ENCODE assay signal across 21 cellular contexts in genomic region chr21:42637602-42638041, GRCh38.
"Had no signal": no experiment of that assay in that cellular context is flagged by ENCODE, and none has a peak within 500 bp of the region (broad histone marks: within the 10 kb centered on the region; RNA-seq: fewer than 3 reads in every experiment).

No MANE protein-coding gene starts in this region.

- DNase-seq: activated CD4-positive, alpha-beta memory T cell treated with anti-CD3 and anti-CD28 coated beads, Interleukin-2, amount 10 ng/mL, durations not matched to agents 7 days and 5 days; activated CD4-positive, alpha-beta T cell treated with anti-CD3 and anti-CD28 coated beads, Interleukin-2, amount 10 ng/mL, durations not matched to agents 24 days and 14 days; activated effector memory CD4-positive, alpha-beta T cell treated with Interleukin-2 at 50 U/mL for 16 hours; activated naive CD4-positive, alpha-beta T cell treated with anti-CD3 and anti-CD28 coated beads for 36 hours; activated naive CD8-positive, alpha-beta T cell treated with anti-CD3 and anti-CD28 coated beads, Interleukin-2, amount 10 ng/mL, durations not matched to agents 7 days and 5 days; activated T-cell treated with anti-CD3 and anti-CD28 coated beads, Interleukin-2, amount 50 U/mL, for 72 hours; amniotic stem cell; foreskin fibroblast; heart right ventricle; islet precursor cell; left colon; natural killer cell; occipital lobe; stimulated activated CD4-positive, alpha-beta T cell treated with anti-CD3 and anti-CD28 coated beads, Interleukin-4, amount 100 ng/mL, for 4 hours; substantia nigra; T-helper 17 cell; thyroid gland had no signal

- H3K4me3 ChIP-seq: heart right ventricle, lung, thyroid gland had no signal

- FAIRE-seq: endometrium had no signal

- H3K4me3 Mint-ChIP-seq: activated CD4-positive, alpha-beta memory T cell treated with anti-CD3 and anti-CD28 coated beads, Interleukin-2, amount 10 ng/mL, durations not matched to agents 7 days and 5 days; activated CD4-positive, alpha-beta T cell treated with anti-CD3 and anti-CD28 coated beads, Interleukin-2, amount 10 ng/mL, durations not matched to agents 24 days and 14 days; activated naive CD4-positive, alpha-beta T cell treated with anti-CD3 and anti-CD28 coated beads for 36 hours; activated naive CD8-positive, alpha-beta T cell treated with anti-CD3 and anti-CD28 coated beads, Interleukin-2, amount 10 ng/mL, durations not matched to agents 7 days and 5 days; activated T-cell treated with anti-CD3 and anti-CD28 coated beads, Interleukin-2, amount 50 U/mL, for 72 hours; natural killer cell; stimulated activated naive CD8-positive, alpha-beta T cell treated with anti-CD3 and anti-CD28 coated beads, Interleukin-15, Interleukin-2, amounts not matched to agents 100 ng/mL and 50 ng/mL, for 24 hours; T-helper 17 cell had no signal

- H3K27me3 ChIP-seq: thyroid gland had no signal

- H3K36me3 ChIP-seq: heart right ventricle, thyroid gland had no signal

- H3K27ac ChIP-seq: heart right ventricle, thyroid gland had no signal

- H3K4me1 Mint-ChIP-seq: activated CD4-positive, alpha-beta memory T cell treated with anti-CD3 and anti-CD28 coated beads, Interleukin-2, amount 10 ng/mL, durations not matched to agents 7 days and 5 days; activated CD4-positive, alpha-beta T cell treated with anti-CD3 and anti-CD28 coated beads, Interleukin-2, amount 10 ng/mL, durations not matched to agents 24 days and 14 days; activated naive CD8-positive, alpha-beta T cell treated with anti-CD3 and anti-CD28 coated beads, Interleukin-2, amount 10 ng/mL, durations not matched to agents 7 days and 5 days; natural killer cell; T-helper 17 cell had no signal

- ATAC-seq: activated CD4-positive, CD25-positive, alpha-beta regulatory T cell treated with anti-CD3 and anti-CD28 coated beads, Interleukin-2, amount 50 U/mL, for 24 hours; activated T-cell treated with anti-CD3 and anti-CD28 coated beads, Interleukin-2, amount 50 U/mL, for 72 hours; heart right ventricle; left colon; T-helper 17 cell had no signal

- H3K36me3 Mint-ChIP-seq: activated naive CD8-positive, alpha-beta T cell treated with anti-CD3 and anti-CD28 coated beads, Interleukin-2, amount 10 ng/mL, durations not matched to agents 7 days and 5 days; natural killer cell had no signal

- H3K9me3 Mint-ChIP-seq: activated CD4-positive, alpha-beta memory T cell treated with anti-CD3 and anti-CD28 coated beads, Interleukin-2, amount 10 ng/mL, durations not matched to agents 7 days and 5 days; activated CD4-positive, alpha-beta T cell treated with anti-CD3 and anti-CD28 coated beads, Interleukin-2, amount 10 ng/mL, durations not matched to agents 24 days and 14 days; activated naive CD4-positive, alpha-beta T cell treated with anti-CD3 and anti-CD28 coated beads for 36 hours; activated naive CD8-positive, alpha-beta T cell treated with anti-CD3 and anti-CD28 coated beads, Interleukin-2, amount 10 ng/mL, durations not matched to agents 7 days and 5 days; activated T-cell treated with anti-CD3 and anti-CD28 coated beads, Interleukin-2, amount 50 U/mL, for 72 hours; natural killer cell; stimulated activated naive CD8-positive, alpha-beta T cell treated with anti-CD3 and anti-CD28 coated beads, Interleukin-15, Interleukin-2, amounts not matched to agents 100 ng/mL and 50 ng/mL, for 24 hours had no signal

- H3K27ac Mint-ChIP-seq: activated CD4-positive, alpha-beta memory T cell treated with anti-CD3 and anti-CD28 coated beads, Interleukin-2, amount 10 ng/mL, durations not matched to agents 7 days and 5 days; activated CD4-positive, alpha-beta T cell treated with anti-CD3 and anti-CD28 coated beads, Interleukin-2, amount 10 ng/mL, durations not matched to agents 24 days and 14 days; activated naive CD4-positive, alpha-beta T cell treated with anti-CD3 and anti-CD28 coated beads for 36 hours; activated naive CD8-positive, alpha-beta T cell treated with anti-CD3 and anti-CD28 coated beads, Interleukin-2, amount 10 ng/mL, durations not matched to agents 7 days and 5 days; activated T-cell treated with anti-CD3 and anti-CD28 coated beads, Interleukin-2, amount 50 U/mL, for 72 hours; natural killer cell; stimulated activated naive CD8-positive, alpha-beta T cell treated with anti-CD3 and anti-CD28 coated beads, Interleukin-15, Interleukin-2, amounts not matched to agents 100 ng/mL and 50 ng/mL, for 24 hours; T-helper 17 cell had no signal

- H3K9me3 ChIP-seq: heart right ventricle, thyroid gland had no signal
